In the genomic region with DNA sequence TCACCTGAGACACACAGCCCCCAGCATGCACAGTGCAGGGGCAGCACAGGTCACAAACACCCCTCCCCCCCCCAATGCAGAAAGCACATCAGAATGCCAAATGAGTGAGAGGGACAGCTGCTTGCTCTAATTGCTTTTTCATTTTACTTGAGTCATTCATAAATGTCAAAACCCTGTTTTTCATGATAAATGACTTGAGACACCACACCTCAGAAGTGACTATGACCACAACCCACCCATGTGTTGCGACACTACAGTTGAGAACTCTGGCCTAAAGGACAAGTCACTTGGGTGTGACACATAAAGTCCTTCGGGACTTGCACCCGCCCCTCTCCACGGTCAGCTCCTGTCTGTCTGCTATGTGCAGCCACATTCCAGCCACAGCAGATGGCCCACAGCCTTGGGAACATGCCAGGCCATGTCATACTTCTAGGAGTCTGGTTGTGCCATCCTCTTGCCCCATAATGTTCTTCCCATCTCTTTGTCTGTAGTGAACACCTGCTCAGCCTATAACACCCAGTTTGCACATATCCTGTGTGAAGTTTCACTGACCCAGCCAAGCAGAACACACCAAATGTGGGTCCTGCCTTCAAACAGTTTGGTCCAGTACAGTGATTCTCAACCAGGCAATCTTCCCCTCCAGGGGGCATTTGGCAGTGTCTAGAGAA, we compare ENCODE assay signal across 1 cellular context.
TF ChIP-seq lines count a peak whose summit lies in the region.

No MANE protein-coding gene starts in this region.

TF ChIP-seq in GM23338, 12 proteins besides CTCF, POLR2A, EP300 and RAD21 (continued from another document):
- TF ChIP-seq, protein P1, sequence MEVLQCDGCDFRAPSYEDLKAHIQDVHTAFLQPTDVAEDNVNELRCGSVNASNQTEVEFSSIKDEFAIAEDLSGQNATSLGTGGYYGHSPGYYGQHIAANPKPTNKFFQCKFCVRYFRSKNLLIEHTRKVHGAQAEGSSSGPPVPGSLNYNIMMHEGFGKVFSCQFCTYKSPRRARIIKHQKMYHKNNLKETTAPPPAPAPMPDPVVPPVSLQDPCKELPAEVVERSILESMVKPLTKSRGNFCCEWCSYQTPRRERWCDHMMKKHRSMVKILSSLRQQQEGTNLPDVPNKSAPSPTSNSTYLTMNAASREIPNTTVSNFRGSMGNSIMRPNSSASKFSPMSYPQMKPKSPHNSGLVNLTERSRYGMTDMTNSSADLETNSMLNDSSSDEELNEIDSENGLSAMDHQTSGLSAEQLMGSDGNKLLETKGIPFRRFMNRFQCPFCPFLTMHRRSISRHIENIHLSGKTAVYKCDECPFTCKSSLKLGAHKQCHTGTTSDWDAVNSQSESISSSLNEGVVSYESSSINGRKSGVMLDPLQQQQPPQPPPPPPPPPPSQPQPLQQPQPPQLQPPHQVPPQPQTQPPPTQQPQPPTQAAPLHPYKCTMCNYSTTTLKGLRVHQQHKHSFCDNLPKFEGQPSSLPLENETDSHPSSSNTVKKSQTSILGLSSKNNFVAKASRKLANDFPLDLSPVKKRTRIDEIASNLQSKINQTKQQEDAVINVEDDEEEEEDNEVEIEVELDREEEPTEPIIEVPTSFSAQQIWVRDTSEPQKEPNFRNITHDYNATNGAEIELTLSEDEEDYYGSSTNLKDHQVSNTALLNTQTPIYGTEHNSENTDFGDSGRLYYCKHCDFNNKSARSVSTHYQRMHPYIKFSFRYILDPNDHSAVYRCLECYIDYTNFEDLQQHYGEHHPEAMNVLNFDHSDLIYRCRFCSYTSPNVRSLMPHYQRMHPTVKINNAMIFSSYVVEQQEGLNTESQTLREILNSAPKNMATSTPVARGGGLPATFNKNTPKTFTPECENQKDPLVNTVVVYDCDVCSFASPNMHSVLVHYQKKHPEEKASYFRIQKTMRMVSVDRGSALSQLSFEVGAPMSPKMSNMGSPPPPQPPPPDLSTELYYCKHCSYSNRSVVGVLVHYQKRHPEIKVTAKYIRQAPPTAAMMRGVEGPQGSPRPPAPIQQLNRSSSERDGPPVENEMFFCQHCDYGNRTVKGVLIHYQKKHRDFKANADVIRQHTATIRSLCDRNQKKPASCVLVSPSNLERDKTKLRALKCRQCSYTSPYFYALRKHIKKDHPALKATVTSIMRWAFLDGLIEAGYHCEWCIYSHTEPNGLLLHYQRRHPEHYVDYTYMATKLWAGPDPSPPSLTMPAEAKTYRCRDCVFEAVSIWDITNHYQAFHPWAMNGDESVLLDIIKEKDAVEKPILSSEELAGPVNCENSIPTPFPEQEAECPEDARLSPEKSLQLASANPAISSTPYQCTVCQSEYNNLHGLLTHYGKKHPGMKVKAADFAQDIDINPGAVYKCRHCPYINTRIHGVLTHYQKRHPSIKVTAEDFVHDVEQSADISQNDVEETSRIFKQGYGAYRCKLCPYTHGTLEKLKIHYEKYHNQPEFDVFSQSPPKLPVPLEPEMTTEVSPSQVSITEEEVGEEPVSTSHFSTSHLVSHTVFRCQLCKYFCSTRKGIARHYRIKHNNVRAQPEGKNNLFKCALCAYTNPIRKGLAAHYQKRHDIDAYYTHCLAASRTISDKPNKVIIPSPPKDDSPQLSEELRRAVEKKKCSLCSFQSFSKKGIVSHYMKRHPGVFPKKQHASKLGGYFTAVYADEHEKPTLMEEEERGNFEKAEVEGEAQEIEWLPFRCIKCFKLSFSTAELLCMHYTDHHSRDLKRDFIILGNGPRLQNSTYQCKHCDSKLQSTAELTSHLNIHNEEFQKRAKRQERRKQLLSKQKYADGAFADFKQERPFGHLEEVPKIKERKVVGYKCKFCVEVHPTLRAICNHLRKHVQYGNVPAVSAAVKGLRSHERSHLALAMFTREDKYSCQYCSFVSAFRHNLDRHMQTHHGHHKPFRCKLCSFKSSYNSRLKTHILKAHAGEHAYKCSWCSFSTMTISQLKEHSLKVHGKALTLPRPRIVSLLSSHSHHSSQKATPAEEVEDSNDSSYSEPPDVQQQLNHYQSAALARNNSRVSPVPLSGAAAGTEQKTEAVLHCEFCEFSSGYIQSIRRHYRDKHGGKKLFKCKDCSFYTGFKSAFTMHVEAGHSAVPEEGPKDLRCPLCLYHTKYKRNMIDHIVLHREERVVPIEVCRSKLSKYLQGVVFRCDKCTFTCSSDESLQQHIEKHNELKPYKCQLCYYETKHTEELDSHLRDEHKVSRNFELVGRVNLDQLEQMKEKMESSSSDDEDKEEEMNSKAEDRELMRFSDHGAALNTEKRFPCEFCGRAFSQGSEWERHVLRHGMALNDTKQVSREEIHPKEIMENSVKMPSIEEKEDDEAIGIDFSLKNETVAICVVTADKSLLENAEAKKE (CRISPR knock-in tag; IDR thresholded peaks at IDR 0.05): no peak
